Comparison of ENCODE assay signal across 15 cellular contexts in the genomic region with DNA sequence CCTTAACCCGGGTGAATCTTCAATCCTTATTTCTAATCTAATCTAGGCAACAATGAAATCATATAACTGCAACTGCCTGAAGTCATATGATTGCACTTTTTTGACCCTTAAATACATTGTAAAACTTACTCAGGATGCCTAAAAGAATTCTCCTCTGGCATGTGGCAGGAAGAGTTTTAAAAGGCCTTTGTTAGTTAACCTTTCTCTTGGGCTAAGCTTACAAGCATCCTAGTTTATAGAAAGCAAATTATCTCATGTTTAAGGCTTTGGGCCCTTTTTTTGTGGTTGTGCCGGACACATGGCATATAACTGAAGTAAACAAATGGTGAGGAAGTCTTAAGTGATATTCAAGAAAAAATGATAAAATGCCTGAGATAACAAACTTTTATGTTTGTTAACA.
A peak's percentile ranks its signal among the peaks of the same experiment; 100 is the strongest.
DNase-seq lines count a peak whose midpoint lies in the region; ATAC-seq and TF ChIP-seq lines count a peak whose summit lies in the region.
"Had no signal": no experiment of that assay in that cellular context is flagged by ENCODE, and none has a peak within 500 bp of the region (broad histone marks: within the 10 kb centered on the region; RNA-seq: fewer than 3 reads in every experiment).

No MANE protein-coding gene starts in this region.

- no peak overlapping the region for H3K27ac ChIP-seq in endodermal cell (ENCODE audit: low read depth, low read length)
- H3K27ac ChIP-seq: C4-2B had no signal

- H3K27ac Mint-ChIP-seq in endodermal cell, result no peak overlapping the region
- H3K27ac Mint-ChIP-seq: CD4-positive, alpha-beta memory T cell had no signal

- WGBS in endodermal cell (ENCODE audit: insufficient coverage in 1 of 2, insufficient read length in 1 of 2), 2 experiments, result 95 to 100% methylated on average over 2 of the region's 2 CpGs

- peak overlapping the region; percentile 7 for H2AFZ ChIP-seq in neuron (ENCODE audit: low read depth, low read length)

- H3K4me3 Mint-ChIP-seq in endodermal cell, result no peak overlapping the region
- H3K4me3 Mint-ChIP-seq: CD4-positive, alpha-beta memory T cell had no signal

- in situ Hi-C loops in SK-MEL-5 (cut with HindIII; ENCODE audit: low pct_unique_long_range_greater_than_20kb, low sequenced_read_pairs), result no loop called here

- no peaks in the 10 kb centered on the region for H3K9me3 Mint-ChIP-seq in endodermal cell

- H3K4me1 ChIP-seq in neuron (ENCODE audit: insufficient read depth, low read length) (no peaks in the 10 kb centered on the region), endodermal cell (ENCODE audit: control insufficient read depth, insufficient read depth, low read length) (no peaks in the 10 kb centered on the region)

- H3K27me3 ChIP-seq in neuron (ENCODE audit: insufficient read depth, low read length) (no peaks in the 10 kb centered on the region), endodermal cell (ENCODE audit: control insufficient read depth, insufficient read depth, low read length, poor library complexity, severe bottlenecking) (no peaks in the 10 kb centered on the region)
- H3K27me3 ChIP-seq: BE2C had no signal

- H3K36me3 Mint-ChIP-seq in endodermal cell (ENCODE audit: low read depth), result no peaks in the 10 kb centered on the region
- H3K36me3 Mint-ChIP-seq: CD4-positive, alpha-beta memory T cell had no signal

- no peak overlapping the region for H3K9ac ChIP-seq in endodermal cell (ENCODE audit: extremely low read depth, low read length, poor library complexity, severe bottlenecking)

- TF ChIP-seq CTCF in fibroblast of villous mesenchyme (IDR thresholded peaks at IDR 0.05; ENCODE audit: insufficient read depth, low read depth, low read length) (no peak), endodermal cell (conservative IDR thresholded peaks at IDR 0.05) (no peak)

- no peaks in the 10 kb centered on the region for H3K36me3 ChIP-seq in neuron (ENCODE audit: insufficient read depth, low read length)
- no peaks in the 10 kb centered on the region for H3K36me3 ChIP-seq in endodermal cell (ENCODE audit: control insufficient read depth, insufficient read depth, low read length)
- H3K36me3 ChIP-seq: BE2C had no signal

- H3K27me3 Mint-ChIP-seq in endodermal cell (ENCODE audit: insufficient read depth), result no peaks in the 10 kb centered on the region
- H3K27me3 Mint-ChIP-seq: CD4-positive, alpha-beta memory T cell had no signal

- H3K4me3 ChIP-seq in fibroblast of villous mesenchyme (ENCODE audit: low read depth, low read length) (no peak overlapping the region), neuron (ENCODE audit: low read length) (no peak overlapping the region), endodermal cell (ENCODE audit: low read length) (no peak overlapping the region)

- H3K4me1 Mint-ChIP-seq in endodermal cell, result peaks cover 2% of the 10 kb centered on the region
- H3K4me1 Mint-ChIP-seq: CD4-positive, alpha-beta memory T cell had no signal

- H3K9me3 ChIP-seq in neuron (ENCODE audit: low read length) (no peaks in the 10 kb centered on the region), endodermal cell (ENCODE audit: control insufficient read depth, low read length) (no peaks in the 10 kb centered on the region)
- H3K9me3 ChIP-seq: BE2C had no signal

- no peak for ATAC-seq in GM21576 (IDR thresholded peaks at IDR 0.05; ENCODE audit: unreplicated experiment)

- DNase-seq in COLO829 (ENCODE audit: low spot score), result peak; percentile 24
- peak; percentile 70 for DNase-seq in SK-MEL-5 (ENCODE audit: low read depth, low spot score)
- DNase-seq in fibroblast of villous mesenchyme (ENCODE audit: low read depth), result peak; percentile 13
- DNase-seq in endodermal cell, result no peak
- DNase-seq in NCI-H1417 treated with DMSO at 0.1 percent for 48 hours (lab: John Stamatoyannopoulos, UW), result no peak
- DNase-seq: BE2C; CD4-positive, alpha-beta memory T cell; COR-L47; DMS153; DMS79 treated with DMSO at 0.1 percent for 48 hours; EL; H7 had no signal

Comparison
In these comparisons a context has a peak if more than half of its experiments do, and no peak if none do; other contexts are left out.
1. DNase-seq: peak in COLO829 (single experiment), SK-MEL-5 (single experiment) and fibroblast of villous mesenchyme (single experiment); none in endodermal cell (single experiment) and NCI-H1417 treated with DMSO at 0.1 percent for 48 hours (single experiment).